In the genomic region with DNA sequence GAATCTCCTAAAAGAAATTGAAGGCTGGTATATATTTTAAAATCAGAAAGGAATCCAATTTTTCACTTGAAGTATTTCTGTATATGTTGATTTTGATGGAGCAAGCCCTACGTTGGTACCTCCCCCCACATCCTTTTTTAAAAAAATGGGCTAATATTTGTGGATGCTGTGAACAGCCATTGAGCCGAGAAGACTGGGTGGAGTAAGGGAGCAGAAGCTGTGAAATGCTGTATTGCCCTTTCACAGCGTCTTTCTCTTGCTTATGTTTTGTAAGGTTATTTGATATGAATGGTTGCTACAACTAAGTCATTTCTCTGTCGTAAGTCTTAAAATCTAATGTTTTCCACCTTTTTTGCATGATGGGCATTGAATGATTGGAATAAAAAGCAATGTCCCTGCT, we compare ENCODE assay signal across 9 cellular contexts. TPM values are rescaled to one million over a fixed set of nuclear protein-coding genes. Genes with fewer than 3 reads are reported as not detected.
DNase-seq lines count a peak whose midpoint lies in the region; ATAC-seq and TF ChIP-seq lines count a peak whose summit lies in the region.
"Had no signal": no experiment of that assay in that cellular context is flagged by ENCODE, and none has a peak within 500 bp of the region (broad histone marks: within the 10 kb centered on the region; RNA-seq: fewer than 3 reads in every experiment).

No MANE protein-coding gene starts in this region.

- no peaks in the 10 kb centered on the region for H3K36me3 ChIP-seq in left ventricle myocardium inferior
- no peaks in the 10 kb centered on the region for H3K36me3 ChIP-seq in adipocyte (ENCODE audit: control insufficient read depth, insufficient read depth, low read length, severe bottlenecking)
- no peaks in the 10 kb centered on the region for H3K36me3 ChIP-seq in right lobe of liver
- H3K36me3 ChIP-seq in uterus: no peaks in the 10 kb centered on the region

- H3K4me3 ChIP-seq in left ventricle myocardium inferior (peak overlapping the region; percentile 93), adipocyte (ENCODE audit: low read length) (peak overlapping the region; percentile 89), right lobe of liver (peak overlapping the region in 2 of 3 donors; percentile 93 to 95), uterus (peak overlapping the region; percentile 73 to 83)

- no peak for TF ChIP-seq POLR2A in right lobe of liver (IDR thresholded peaks at IDR 0.05)
- TF ChIP-seq POLR2A in uterus (IDR thresholded peaks at IDR 0.05): no peak

- DNase-seq in left ventricle myocardium inferior (no peak), Right ventricle myocardium superior (no peak), adipocyte (ENCODE audit: low read depth) (peak; percentile 52), right lobe of liver (no peak), uterus (no peak), SW480 (ENCODE audit: low spot score) (no peak), NOMO-1 treated with dmso at 0.1 percent for 144 hours (lab: John Stamatoyannopoulos, UW; ENCODE audit: unreplicated experiment) (no peak)
- DNase-seq: stimulated activated naive CD4-positive, alpha-beta T cell had no signal

- H3K27me3 ChIP-seq in left ventricle myocardium inferior (ENCODE audit: low read depth) (no peaks in the 10 kb centered on the region), adipocyte (replicated peaks; ENCODE audit: control insufficient read depth, insufficient read depth, low read length) (no peaks in the 10 kb centered on the region), right lobe of liver (no peaks in the 10 kb centered on the region), uterus (no peaks in the 10 kb centered on the region)

- H3K9me3 ChIP-seq in left ventricle myocardium inferior (replicated peaks) (no peaks in the 10 kb centered on the region), adipocyte (ENCODE audit: control insufficient read depth, low read length) (no peaks in the 10 kb centered on the region), right lobe of liver (no peaks in the 10 kb centered on the region), uterus (no peaks in the 10 kb centered on the region)

- no peak for ATAC-seq in Right ventricle myocardium superior (ENCODE audit: poor library complexity)
- no peak for ATAC-seq in right lobe of liver
- no peak for ATAC-seq in GM18870 (IDR thresholded peaks at IDR 0.05; ENCODE audit: unreplicated experiment)

- intact Hi-C loops in left ventricle myocardium inferior (cut with micrococcal nuclease) (no loop called here), Right ventricle myocardium superior (cut with DNase I) (no loop called here), right lobe of liver (cut with DNase I) (no loop called here), uterus (cut with DNase I; ENCODE audit: low total_unique reads) (loop anchor here (10.0 kb wide), 1 partner anchor 109 kb away; no protein-coding TSS in a partner anchor)

- TF ChIP-seq CTCF in left ventricle myocardium inferior (IDR thresholded peaks at IDR 0.05; ENCODE audit: borderline replicate concordance): no peak
- TF ChIP-seq CTCF in right lobe of liver (IDR thresholded peaks at IDR 0.05): no peak
- no peak for TF ChIP-seq CTCF in uterus (IDR thresholded peaks at IDR 0.05)

- H3K9ac ChIP-seq in adipocyte (ENCODE audit: low read length): peak overlapping the region; percentile 97

- no peak overlapping the region for H3K27ac ChIP-seq in left ventricle myocardium inferior (replicated peaks)
- no peak overlapping the region for H3K27ac ChIP-seq in right lobe of liver
- H3K27ac ChIP-seq in uterus: peak overlapping the region; percentile 98

- WGBS in right lobe of liver (ENCODE audit: insufficient coverage, low coverage, low lambda C conversion rate, missing lambda C conversion rate): 16% methylated on average over 4 of the region's 4 CpGs

- peaks cover 81% of the 10 kb centered on the region for H3K4me1 ChIP-seq in left ventricle myocardium inferior
- H3K4me1 ChIP-seq in adipocyte (ENCODE audit: control insufficient read depth, insufficient read depth, low read length): peaks cover 46% of the 10 kb centered on the region
- H3K4me1 ChIP-seq in right lobe of liver: peaks cover 0 to 37% (median 0%) of the 10 kb centered on the region in 4 donors
- peaks cover 5% of the 10 kb centered on the region in 2 donors for H3K4me1 ChIP-seq in uterus

RNA-seq across cellular contexts. Expression of a gene that starts 2.3 kb away (rescaled TPM):
- total RNA-seq in left ventricle myocardium inferior (115 TPM), Right ventricle myocardium superior (104 TPM), right lobe of liver (10 to 100 TPM; 32.6 to 69.9 (median 42.2) TPM), uterus (100 to 1,000 TPM in 3 of 4 donors, 10 to 100 TPM in 1; 84.4 to 189 (median 159) TPM)

Comparison
In these comparisons a context has a peak if more than half of its experiments do, and no peak if none do; other contexts are left out.
1. H3K27ac ChIP-seq: peak in uterus (2 of 2); none in left ventricle myocardium inferior (single experiment) and right lobe of liver (0 of 3).
2. Peak in every context shown above with its lines, with median percentiles within 50 percentile points of each other: H3K4me3 ChIP-seq.